Comparison of ENCODE assay signal across 9 cellular contexts in the genomic region with DNA sequence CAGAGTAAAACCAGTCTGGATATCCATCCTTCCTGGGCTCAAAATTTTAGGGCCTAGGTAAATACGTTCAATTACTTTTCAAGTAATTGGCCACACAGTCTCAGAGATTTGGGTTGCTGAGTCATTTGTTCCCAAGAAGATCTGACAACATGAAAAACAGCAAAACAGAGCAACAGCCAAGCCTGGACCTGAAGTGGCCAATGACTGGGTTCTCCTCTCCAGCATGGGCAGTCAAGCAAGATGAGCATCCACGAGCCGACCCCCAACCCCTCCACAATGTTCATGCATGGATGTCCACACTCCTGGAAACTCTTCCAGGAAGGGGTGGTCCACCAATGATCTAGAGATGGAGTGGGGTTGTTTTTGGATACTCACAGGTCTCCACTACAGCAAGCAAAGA.
DNase-seq lines count a peak whose midpoint lies in the region; ATAC-seq and TF ChIP-seq lines count a peak whose summit lies in the region.
"Had no signal": no experiment of that assay in that cellular context is flagged by ENCODE, and none has a peak within 500 bp of the region (broad histone marks: within the 10 kb centered on the region; RNA-seq: fewer than 3 reads in every experiment).

No MANE protein-coding gene starts in this region.

- peak overlapping the region; percentile 97 to 100 (median 99) for H3K27ac Mint-ChIP-seq in IgD-negative memory B cell
- peak overlapping the region; percentile 98 for H3K27ac Mint-ChIP-seq in activated naive CD8-positive, alpha-beta T cell
- H3K27ac Mint-ChIP-seq in stimulated activated memory B cell treated with anti-CD40 and anti-IgM and Interleukin-4, amounts not matched to agents 10 μg/mL and 1 μg/mL and 100 μg/mL, for 72 hours, result peak overlapping the region; percentile 89

- ATAC-seq in stimulated activated memory B cell treated with anti-CD40 and anti-IgM and Interleukin-4, amounts not matched to agents 10 μg/mL and 1 μg/mL and 100 μg/mL, for 72 hours, result no peak
- no peak for ATAC-seq in HG02884 (IDR thresholded peaks at IDR 0.05; ENCODE audit: unreplicated experiment)
- ATAC-seq in GM19035 (IDR thresholded peaks at IDR 0.05; ENCODE audit: unreplicated experiment), result no peak

- peaks cover 21% of the 10 kb centered on the region for H3K36me3 ChIP-seq in right atrium auricular region

- H3K4me3 Mint-ChIP-seq in IgD-negative memory B cell, result peak overlapping the region; percentile 81 to 100 (median 96)
- peak overlapping the region; percentile 87 for H3K4me3 Mint-ChIP-seq in activated naive CD8-positive, alpha-beta T cell
- H3K4me3 Mint-ChIP-seq in stimulated activated memory B cell treated with anti-CD40 and anti-IgM and Interleukin-4, amounts not matched to agents 10 μg/mL and 1 μg/mL and 100 μg/mL, for 72 hours, result peak overlapping the region; percentile 82

- H3K27me3 ChIP-seq in right atrium auricular region, result no peaks in the 10 kb centered on the region

- TF ChIP-seq CTCF in right atrium auricular region (IDR thresholded peaks at IDR 0.05), result no peak

- H3K4me3 ChIP-seq in right atrium auricular region, result peak overlapping the region in 1 of 2 donors; percentile 71
- H3K4me3 ChIP-seq: SK-N-MC had no signal

- H3K27ac ChIP-seq in right atrium auricular region, result peak overlapping the region; percentile 94 to 96
- H3K27ac ChIP-seq: SK-N-MC had no signal

- peaks cover 7% of the 10 kb centered on the region for H3K36me3 Mint-ChIP-seq in IgD-negative memory B cell
- peaks cover 5% of the 10 kb centered on the region for H3K36me3 Mint-ChIP-seq in activated naive CD8-positive, alpha-beta T cell
- peaks cover 40% of the 10 kb centered on the region for H3K36me3 Mint-ChIP-seq in stimulated activated memory B cell treated with anti-CD40 and anti-IgM and Interleukin-4, amounts not matched to agents 10 μg/mL and 1 μg/mL and 100 μg/mL, for 72 hours

- H3K4me1 ChIP-seq in right atrium auricular region, result peaks cover 0 to 85% of the 10 kb centered on the region in 2 donors

- H3K4me1 Mint-ChIP-seq in IgD-negative memory B cell, result peaks cover 44 to 68% (median 51%) of the 10 kb centered on the region in 3 donors
- peaks cover 94% of the 10 kb centered on the region for H3K4me1 Mint-ChIP-seq in activated naive CD8-positive, alpha-beta T cell (ENCODE audit: low read depth)
- H3K4me1 Mint-ChIP-seq in stimulated activated memory B cell treated with anti-CD40 and anti-IgM and Interleukin-4, amounts not matched to agents 10 μg/mL and 1 μg/mL and 100 μg/mL, for 72 hours, result peaks cover 78% of the 10 kb centered on the region

- H3K9me3 ChIP-seq in right atrium auricular region, result no peaks in the 10 kb centered on the region

- H3K9me3 Mint-ChIP-seq in IgD-negative memory B cell, result peaks cover 0 to 7% (median 0%) of the 10 kb centered on the region in 3 donors
- H3K9me3 Mint-ChIP-seq in activated naive CD8-positive, alpha-beta T cell (ENCODE audit: low read depth), result no peaks in the 10 kb centered on the region
- no peaks in the 10 kb centered on the region for H3K9me3 Mint-ChIP-seq in stimulated activated memory B cell treated with anti-CD40 and anti-IgM and Interleukin-4, amounts not matched to agents 10 μg/mL and 1 μg/mL and 100 μg/mL, for 72 hours

- DNase-seq in right atrium auricular region (ENCODE audit: low spot score) (no peak), activated gamma-delta T cell (lab: John Stamatoyannopoulos, UW) (no peak)
- no peak for DNase-seq in NK-92 treated with Interleukin-12 subunit alpha and Interleukin-12 subunit beta, amount 100 ng/mL, for 24 hours (lab: John Stamatoyannopoulos, UW)

- H3K27me3 Mint-ChIP-seq in IgD-negative memory B cell, result no peaks in the 10 kb centered on the region
- H3K27me3 Mint-ChIP-seq in activated naive CD8-positive, alpha-beta T cell, result no peaks in the 10 kb centered on the region
- H3K27me3 Mint-ChIP-seq in stimulated activated memory B cell treated with anti-CD40 and anti-IgM and Interleukin-4, amounts not matched to agents 10 μg/mL and 1 μg/mL and 100 μg/mL, for 72 hours, result no peaks in the 10 kb centered on the region
